Comparison of ENCODE assay signal across 1 cellular context in the genomic region with DNA sequence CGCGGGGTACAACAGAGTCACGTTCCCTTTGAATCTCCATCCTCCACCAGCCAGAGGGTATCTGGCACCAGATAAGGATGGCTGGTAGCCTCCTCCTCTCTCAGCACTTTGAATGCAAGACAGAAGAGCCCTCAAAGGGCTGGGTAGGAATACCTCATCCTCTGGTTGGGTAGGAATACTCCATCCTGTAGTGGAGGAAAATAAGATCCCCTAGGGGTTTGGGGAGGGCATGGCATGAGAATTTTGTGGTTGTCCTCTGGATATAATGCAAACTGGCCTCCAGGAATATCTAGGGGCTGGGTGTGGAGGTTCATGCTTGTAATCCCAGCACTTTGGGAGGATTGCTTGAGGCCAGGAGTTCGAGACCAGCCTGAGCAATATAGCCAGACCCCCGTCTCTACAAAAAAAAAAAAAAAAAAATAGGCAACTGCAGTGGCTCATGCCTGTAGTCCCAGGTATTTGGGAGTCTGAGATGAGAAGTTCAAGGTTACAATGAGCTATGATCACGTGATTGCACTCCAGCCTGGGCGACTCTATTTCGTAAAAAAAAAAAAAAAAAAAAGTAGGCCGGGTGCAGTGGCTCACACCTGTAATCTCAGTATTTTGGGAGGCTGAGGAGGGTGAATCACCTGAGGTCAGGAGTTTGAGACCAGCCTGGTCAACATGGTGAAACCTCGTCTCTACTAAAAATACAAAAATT.
A peak's percentile ranks its signal among the peaks of the same experiment; 100 is the strongest.
TF ChIP-seq lines count a peak whose summit lies in the region.

No MANE protein-coding gene starts in this region.

TF ChIP-seq in GM12878, 131 proteins besides CTCF, POLR2A, EP300 and RAD21:
- TF ChIP-seq, protein P1, sequence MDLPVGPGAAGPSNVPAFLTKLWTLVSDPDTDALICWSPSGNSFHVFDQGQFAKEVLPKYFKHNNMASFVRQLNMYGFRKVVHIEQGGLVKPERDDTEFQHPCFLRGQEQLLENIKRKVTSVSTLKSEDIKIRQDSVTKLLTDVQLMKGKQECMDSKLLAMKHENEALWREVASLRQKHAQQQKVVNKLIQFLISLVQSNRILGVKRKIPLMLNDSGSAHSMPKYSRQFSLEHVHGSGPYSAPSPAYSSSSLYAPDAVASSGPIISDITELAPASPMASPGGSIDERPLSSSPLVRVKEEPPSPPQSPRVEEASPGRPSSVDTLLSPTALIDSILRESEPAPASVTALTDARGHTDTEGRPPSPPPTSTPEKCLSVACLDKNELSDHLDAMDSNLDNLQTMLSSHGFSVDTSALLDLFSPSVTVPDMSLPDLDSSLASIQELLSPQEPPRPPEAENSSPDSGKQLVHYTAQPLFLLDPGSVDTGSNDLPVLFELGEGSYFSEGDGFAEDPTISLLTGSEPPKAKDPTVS (IDR thresholded peaks at IDR 0.05; ENCODE audit: low read depth, low read length) = no peak
- TF ChIP-seq, protein P2, sequence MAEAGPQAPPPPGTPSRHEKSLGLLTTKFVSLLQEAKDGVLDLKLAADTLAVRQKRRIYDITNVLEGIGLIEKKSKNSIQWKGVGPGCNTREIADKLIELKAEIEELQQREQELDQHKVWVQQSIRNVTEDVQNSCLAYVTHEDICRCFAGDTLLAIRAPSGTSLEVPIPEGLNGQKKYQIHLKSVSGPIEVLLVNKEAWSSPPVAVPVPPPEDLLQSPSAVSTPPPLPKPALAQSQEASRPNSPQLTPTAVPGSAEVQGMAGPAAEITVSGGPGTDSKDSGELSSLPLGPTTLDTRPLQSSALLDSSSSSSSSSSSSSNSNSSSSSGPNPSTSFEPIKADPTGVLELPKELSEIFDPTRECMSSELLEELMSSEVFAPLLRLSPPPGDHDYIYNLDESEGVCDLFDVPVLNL (IDR thresholded peaks at IDR 0.05; ENCODE audit: low read depth, low read length) = no peak
- TF ChIP-seq RAD51 (IDR thresholded peaks at IDR 0.05) = peak; percentile 47; the same call in 1 of the 2 replicates
